Comparison of ENCODE assay signal across 8 cellular contexts in genomic region chr17:8151120-8151640, GRCh38. TPM values are rescaled to one million over a fixed set of nuclear protein-coding genes. Genes with fewer than 3 reads are reported as not detected.
DNase-seq lines count a peak whose midpoint lies in the region; ATAC-seq and TF ChIP-seq lines count a peak whose summit lies in the region.

No MANE protein-coding gene starts in this region.

- H3K9me3 ChIP-seq in H9 (ENCODE audit: control insufficient read depth, low read depth, low read length): no peaks in the 10 kb centered on the region
- H3K9me3 ChIP-seq in colonic mucosa: no peaks in the 10 kb centered on the region

- H3K4me1 ChIP-seq in H9 (ENCODE audit: insufficient read depth, low read length) (peaks cover 5% of the 10 kb centered on the region), colonic mucosa (peaks cover 21% of the 10 kb centered on the region)

- no peak overlapping the region for H2BK5ac ChIP-seq in H9 (ENCODE audit: insufficient read length, low read length)

- H3K27ac ChIP-seq in H9 (ENCODE audit: insufficient read length, low read depth, low read length): no peak overlapping the region
- H3K27ac ChIP-seq in colonic mucosa: peak overlapping the region; percentile 93

- H2AFZ ChIP-seq in H9 (ENCODE audit: low read length): no peak overlapping the region

- peak overlapping the region; percentile 82 for H3K9ac ChIP-seq in H9 (ENCODE audit: extremely low read depth, insufficient read length, low read length)
- H3K9ac ChIP-seq in colonic mucosa (ENCODE audit: low read depth in 2 of 2, low read length in 2 of 2): peak overlapping the region; percentile 93 to 100

- intact Hi-C loops in activated CD4-positive, alpha-beta T cell treated with anti-CD3 and anti-CD28 coated beads, Interleukin-2, amount 10 ng/mL, durations not matched to agents 24 days and 14 days (cut with micrococcal nuclease): loop anchor here (1.0 to 10.0 kb wide), 3 partner anchors 12 to 916 kb away; partner anchors contain the start of genes DVL2, PHF23, TP53 and WRAP53
- intact Hi-C loops in colonic mucosa (cut with DNase I): no loop called here

- peaks cover 25 to 37% (median 33%) of the 10 kb centered on the region in 3 experiments for H3K36me3 Mint-ChIP-seq in H9 (ENCODE audit: insufficient read depth in 1 of 3, low read depth in 3 of 3)
- H3K36me3 Mint-ChIP-seq in activated CD4-positive, alpha-beta T cell treated with anti-CD3 and anti-CD28 coated beads, Interleukin-2, amount 10 ng/mL, durations not matched to agents 24 days and 14 days (ENCODE audit: low read depth): peaks cover 36% of the 10 kb centered on the region

- H3K4ac ChIP-seq in H9 (ENCODE audit: low read depth, low read length): no peak overlapping the region

- H3K36me3 ChIP-seq in colonic mucosa: peaks cover 29% of the 10 kb centered on the region

- no peak for TF ChIP-seq CTCF in H9 (conservative IDR thresholded peaks at IDR 0.05)
- no peak for TF ChIP-seq CTCF in colonic mucosa (IDR thresholded peaks at IDR 0.05)

- H3K27ac Mint-ChIP-seq in H9: peak overlapping the region; percentile 56 to 95 (median 93); a peak in 5 of 7 replicates
- H3K27ac Mint-ChIP-seq in activated CD4-positive, alpha-beta T cell treated with anti-CD3 and anti-CD28 coated beads, Interleukin-2, amount 10 ng/mL, durations not matched to agents 24 days and 14 days: no peak overlapping the region

- no peak overlapping the region for H4K5ac ChIP-seq in H9 (ENCODE audit: insufficient read length, low read depth, low read length)

- H3K27me3 Mint-ChIP-seq in H9 (ENCODE audit: low read depth): peaks cover 3% of the 10 kb centered on the region
- no peaks in the 10 kb centered on the region for H3K27me3 Mint-ChIP-seq in activated CD4-positive, alpha-beta T cell treated with anti-CD3 and anti-CD28 coated beads, Interleukin-2, amount 10 ng/mL, durations not matched to agents 24 days and 14 days

- 0 out of 2 replicates have a peak overlapping the region, but pooled peaks have one; percentile 3 for H3K14ac ChIP-seq in H9 (ENCODE audit: insufficient read depth, low read length)

- WGBS in H9 (ENCODE audit: extremely low coverage, insufficient read length, low lambda C conversion rate): no CpG with 5 or more reads among the region's 38 CpGs

- H4K20me1 ChIP-seq in H9 (ENCODE audit: control insufficient read depth, insufficient read depth, insufficient read length): no peaks in the 10 kb centered on the region

- H3K56ac ChIP-seq in H9 (ENCODE audit: insufficient read length, low read depth, low read length): no peak overlapping the region

- H2AK5ac ChIP-seq in H9 (ENCODE audit: insufficient read length, low read length): no peak overlapping the region

- DNase-seq in ELR (ENCODE audit: low read depth) (peak; percentile 83), H9 (peak; percentile 87), NCI-H146 treated with DMSO at 0.1 percent for 48 hours (lab: John Stamatoyannopoulos, UW; ENCODE audit: unreplicated experiment) (peak; percentile 75), colonic mucosa (peak; percentile 87), left kidney (ENCODE audit: low read depth, low spot score) (peak; percentile 96)
- peak; percentile 98 for DNase-seq in activated CD4-positive, alpha-beta T cell treated with anti-CD3 and anti-CD28 coated beads, Interleukin-2, amount 10 ng/mL, durations not matched to agents 24 days and 14 days
- DNase-seq in stimulated activated CD4-positive, alpha-beta T cell treated with anti-CD3 and anti-CD28 coated beads, Interleukin-1b, Interleukin-23, amount 100 ng/mL, for 24 hours (ENCODE audit: low read depth in 4 of 4, low spot score in 1 of 4): peak; percentile 71 to 83 (median 78)

- peak overlapping the region; percentile 55 for H3K4me3 ChIP-seq in colonic mucosa

- H2BK15ac ChIP-seq in H9 (ENCODE audit: low read depth, low read length): no peak overlapping the region

- H3K79me1 ChIP-seq in H9 (ENCODE audit: insufficient read depth, low read depth, low read length, poor library complexity, severe bottlenecking): peaks cover 2% of the 10 kb centered on the region

- H3K79me2 ChIP-seq in H9 (ENCODE audit: insufficient read depth, low read length): no peaks in the 10 kb centered on the region

- no peak overlapping the region for H3K23ac ChIP-seq in H9 (ENCODE audit: insufficient read length, low read depth, low read length)

- H3K27me3 ChIP-seq in H9 (ENCODE audit: insufficient read depth, low read length): no peaks in the 10 kb centered on the region
- no peaks in the 10 kb centered on the region for H3K27me3 ChIP-seq in colonic mucosa

- H3K4me2 ChIP-seq in H9 (ENCODE audit: insufficient read depth, insufficient read length, low read length): peak overlapping the region; percentile 87

- H3K4me1 Mint-ChIP-seq in H9: peaks cover 21 to 25% of the 10 kb centered on the region in 2 experiments
- peaks cover 42% of the 10 kb centered on the region for H3K4me1 Mint-ChIP-seq in activated CD4-positive, alpha-beta T cell treated with anti-CD3 and anti-CD28 coated beads, Interleukin-2, amount 10 ng/mL, durations not matched to agents 24 days and 14 days

- H4K8ac ChIP-seq in H9 (replicated peaks; ENCODE audit: insufficient read length, low read depth, low read length): no peak overlapping the region

- H3T11ph ChIP-seq in H9 (ENCODE audit: low read length): no peak overlapping the region

- no peak overlapping the region for H4K91ac ChIP-seq in H9 (ENCODE audit: insufficient read length, low read depth, low read length)

- no peak overlapping the region for H2BK120ac ChIP-seq in H9 (ENCODE audit: low read depth, low read length, poor library complexity, severe bottlenecking)

- H3K18ac ChIP-seq in H9 (ENCODE audit: insufficient read length, low read depth, low read length): peak overlapping the region; percentile 59

- H2BK20ac ChIP-seq in H9 (ENCODE audit: low read depth, low read length, poor library complexity, severe bottlenecking): no peak overlapping the region

- no peaks in the 10 kb centered on the region for H3K9me3 Mint-ChIP-seq in H9
- no peaks in the 10 kb centered on the region for H3K9me3 Mint-ChIP-seq in activated CD4-positive, alpha-beta T cell treated with anti-CD3 and anti-CD28 coated beads, Interleukin-2, amount 10 ng/mL, durations not matched to agents 24 days and 14 days

- H3K23me2 ChIP-seq in H9 (ENCODE audit: insufficient read length, low read depth, low read length, poor library complexity, severe bottlenecking): peaks cover 18% of the 10 kb centered on the region

- no peak for ATAC-seq in GM21526 (IDR thresholded peaks at IDR 0.05; ENCODE audit: low FRiP score, unreplicated experiment)

- H3K4me3 Mint-ChIP-seq in H9: peak overlapping the region; percentile 90 to 97
- H3K4me3 Mint-ChIP-seq in activated CD4-positive, alpha-beta T cell treated with anti-CD3 and anti-CD28 coated beads, Interleukin-2, amount 10 ng/mL, durations not matched to agents 24 days and 14 days: no peak overlapping the region

- H2BK12ac ChIP-seq in H9 (ENCODE audit: insufficient read length, low read depth, low read length): no peak overlapping the region

RNA-seq across cellular contexts. Expression of gene PER1, which starts 1.0 kb away (rescaled TPM):
- total RNA-seq in H9 (2021) (36.5 and 37.2 TPM in 2 replicates), colonic mucosa (10 to 100 TPM; 19.7 to 43.6 TPM)
- 39.4 and 41.7 TPM in 2 replicates for total RNA-seq in activated CD4-positive, alpha-beta T cell treated with anti-CD3 and anti-CD28 coated beads, Interleukin-2, amount 10 ng/mL, durations not matched to agents 24 days and 14 days

RNA-seq across cellular contexts. Expression of gene VAMP2, which starts 11.6 kb away (rescaled TPM):
- total RNA-seq in H9 (2021) (22.8 and 22.9 TPM in 2 replicates), colonic mucosa (10 to 100 TPM; 34.0 to 38.8 TPM)
- total RNA-seq in activated CD4-positive, alpha-beta T cell treated with anti-CD3 and anti-CD28 coated beads, Interleukin-2, amount 10 ng/mL, durations not matched to agents 24 days and 14 days: 45.1 and 49.6 TPM in 2 replicates

RNA-seq across cellular contexts. Expression of gene TMEM107, which starts 25.0 kb away (rescaled TPM):
- total RNA-seq in H9 (2021) (12.7 and 14.3 TPM in 2 replicates), colonic mucosa (10 to 100 TPM; 13.2 to 17.0 TPM)
- total RNA-seq in activated CD4-positive, alpha-beta T cell treated with anti-CD3 and anti-CD28 coated beads, Interleukin-2, amount 10 ng/mL, durations not matched to agents 24 days and 14 days: 20.9 and 21.4 TPM in 2 replicates

RNA-seq across cellular contexts. Expression of gene HES7, which starts 27.3 kb away (rescaled TPM):
- total RNA-seq in H9 (2021): 0.26 and 0.33 TPM in 2 replicates
- 1.5 and 2.1 TPM in 2 replicates for total RNA-seq in activated CD4-positive, alpha-beta T cell treated with anti-CD3 and anti-CD28 coated beads, Interleukin-2, amount 10 ng/mL, durations not matched to agents 24 days and 14 days
- not detected for total RNA-seq in colonic mucosa

RNA-seq across cellular contexts. Expression of gene ALOXE3, which starts 32.9 kb away (rescaled TPM):
- total RNA-seq in H9 (2021) (0.13 and 0.42 TPM in 2 replicates), colonic mucosa (not detected)
- total RNA-seq in activated CD4-positive, alpha-beta T cell treated with anti-CD3 and anti-CD28 coated beads, Interleukin-2, amount 10 ng/mL, durations not matched to agents 24 days and 14 days: not detected in 2 replicates
